Comparison of ENCODE assay signal across 16 cellular contexts in the genomic region with DNA sequence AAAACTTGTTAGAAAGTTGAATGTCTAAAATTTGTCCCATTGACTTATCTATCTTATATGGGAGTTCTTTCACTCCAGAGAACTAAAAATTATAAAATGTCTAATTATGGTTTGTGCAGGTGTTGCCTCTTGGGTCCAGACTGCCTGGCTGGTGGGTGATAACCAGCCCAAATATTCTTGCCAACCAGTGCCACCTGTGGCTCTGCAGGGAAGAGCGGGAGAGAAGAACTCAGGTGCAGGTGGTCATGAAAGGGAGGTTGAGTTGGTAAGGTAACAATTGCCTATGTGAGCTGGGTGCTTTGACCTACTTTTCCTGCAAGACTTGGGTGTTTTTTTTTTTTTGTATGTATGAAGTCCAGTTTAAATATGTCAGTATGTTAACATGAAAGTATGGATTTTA. TPM values are rescaled to one million over a fixed set of nuclear protein-coding genes. Genes with fewer than 3 reads are reported as not detected.
DNase-seq lines count a peak whose midpoint lies in the region; ATAC-seq and TF ChIP-seq lines count a peak whose summit lies in the region.
"Had no signal": no experiment of that assay in that cellular context is flagged by ENCODE, and none has a peak within 500 bp of the region (broad histone marks: within the 10 kb centered on the region; RNA-seq: fewer than 3 reads in every experiment).

No MANE protein-coding gene starts in this region.

- POLR2A ChIA-PET in OCI-LY7 (lab: Charles Lee): interaction anchor here (0.7 kb wide), 1 partner anchor 402 kb away, joined by 3 read pairs; no protein-coding TSS in a partner anchor

- BruUV-seq in OCI-LY7 (replicated peaks; lab: Mats Ljungman, UMichigan): no TSS peak

- H3K4me1 ChIP-seq in Karpas-422 (ENCODE audit: low read length): peaks cover 23% of the 10 kb centered on the region
- H3K4me1 ChIP-seq in OCI-LY7 (ENCODE audit: insufficient read depth, low read length, poor library complexity, severe bottlenecking): no peaks in the 10 kb centered on the region
- H3K4me1 ChIP-seq: pancreas had no signal

- H3K4me2 ChIP-seq in Karpas-422 (ENCODE audit: low read depth, low read length, poor library complexity, severe bottlenecking): peak overlapping the region; percentile 25
- H3K4me2 ChIP-seq in OCI-LY7 (ENCODE audit: low read length): no peak overlapping the region
- H3K4me2 ChIP-seq: PC-9 had no signal

- no peak for ATAC-seq in stimulated activated naive B cell treated with anti-CD40 and anti-IgM and Interleukin-4, amounts not matched to agents 10 μg/mL and 1 μg/mL and 100 μg/mL, for 72 hours (replicated peaks)
- no peak for ATAC-seq in HG03432 (IDR thresholded peaks at IDR 0.05; ENCODE audit: unreplicated experiment)
- ATAC-seq: pancreas had no signal

- H3K4me3 ChIP-seq in Karpas-422 (ENCODE audit: low read length): no peak overlapping the region
- no peak overlapping the region for H3K4me3 ChIP-seq in OCI-LY7 (ENCODE audit: low read depth, low read length, poor library complexity, severe bottlenecking)
- H3K4me3 ChIP-seq: pancreas, PC-9 had no signal

- H3K4me1 Mint-ChIP-seq in neural crest cell: peaks cover 9% of the 10 kb centered on the region
- H3K4me1 Mint-ChIP-seq in stimulated activated naive B cell treated with anti-CD40 and anti-IgM and Interleukin-4, amounts not matched to agents 10 μg/mL and 1 μg/mL and 100 μg/mL, for 72 hours: peaks cover 12 to 22% of the 10 kb centered on the region in 2 donors
- H3K4me1 Mint-ChIP-seq: activated CD4-positive, alpha-beta memory T cell treated with anti-CD3 and anti-CD28 coated beads, Interleukin-2, amount 10 ng/mL, durations not matched to agents 7 days and 5 days had no signal

- TF ChIP-seq CTCF in OCI-LY7 (conservative IDR thresholded peaks at IDR 0.05; ENCODE audit: low read length) (peak; percentile 54), neural crest cell (conservative IDR thresholded peaks at IDR 0.05) (peak; percentile 4)

- DNase-seq in NCI-H2171 treated with DMSO at 0.1 percent for 48 hours (lab: John Stamatoyannopoulos, UW) (peak; percentile 29), NCI-H2171 (lab: John Stamatoyannopoulos, UW) (no peak), Karpas-422 (peak; percentile 39), OCI-LY7 (ENCODE audit: low spot score) (peak; percentile 8), neural crest cell (ENCODE audit: low read depth, low spot score) (no peak), C1 segment of cervical spinal cord (lab: John Stamatoyannopoulos, UW) (no peak)
- DNase-seq in stimulated activated naive B cell treated with anti-CD40 and anti-IgM and Interleukin-4, amounts not matched to agents 10 μg/mL and 1 μg/mL and 100 μg/mL, for 72 hours: no peak
- DNase-seq: activated CD4-positive, alpha-beta memory T cell treated with anti-CD3 and anti-CD28 coated beads, Interleukin-2, amount 10 ng/mL, durations not matched to agents 7 days and 5 days; effector memory CD4-positive, alpha-beta T cell; NCI-H2029 treated with DMSO at 0.1 percent for 48 hours; pancreas; PC-9; stimulated activated CD4-positive, alpha-beta T cell treated with anti-CD3 and anti-CD28 coated beads, Interleukin-4, amount 100 ng/mL, for 4 hours had no signal

- H3K36me3 Mint-ChIP-seq in neural crest cell (ENCODE audit: low read depth): peaks cover 3% of the 10 kb centered on the region
- H3K36me3 Mint-ChIP-seq in stimulated activated naive B cell treated with anti-CD40 and anti-IgM and Interleukin-4, amounts not matched to agents 10 μg/mL and 1 μg/mL and 100 μg/mL, for 72 hours: peaks cover 4 to 9% of the 10 kb centered on the region in 2 donors

- H3K27ac ChIP-seq in Karpas-422 (ENCODE audit: low read length) (no peak overlapping the region), OCI-LY7 (ENCODE audit: low read depth, low read length, poor library complexity, severe bottlenecking) (no peak overlapping the region)
- H3K27ac ChIP-seq: pancreas, PC-9 had no signal

- no peak overlapping the region for H3K4me3 Mint-ChIP-seq in neural crest cell
- no peak overlapping the region for H3K4me3 Mint-ChIP-seq in stimulated activated naive B cell treated with anti-CD40 and anti-IgM and Interleukin-4, amounts not matched to agents 10 μg/mL and 1 μg/mL and 100 μg/mL, for 72 hours
- H3K4me3 Mint-ChIP-seq: activated CD4-positive, alpha-beta memory T cell treated with anti-CD3 and anti-CD28 coated beads, Interleukin-2, amount 10 ng/mL, durations not matched to agents 7 days and 5 days; activated T-helper 1 cell treated with anti-CD3 and anti-CD28 coated beads, Interleukin-12 subunit alpha, Interleukin-12 subunit beta, Interleukin-2, Interleukin-4 antibody, amounts not matched to agents 30 ng/mL and 10 ng/mL and 1 ng/mL, durations not matched to agents 14 hours and 24 hours and 36 hours; central memory CD8-positive, alpha-beta T cell had no signal

- CTCF ChIA-PET in OCI-LY7 (lab: Charles Lee; ENCODE audit: unreplicated experiment): no interaction called here

- H3K9ac ChIP-seq in Karpas-422 (ENCODE audit: low read length): no peak overlapping the region

- H4K20me1 ChIP-seq in Karpas-422 (ENCODE audit: insufficient read depth, low read depth, low read length): no peaks in the 10 kb centered on the region
- H4K20me1 ChIP-seq in OCI-LY7 (ENCODE audit: insufficient read depth, low read length): no peaks in the 10 kb centered on the region

- H3K9me3 ChIP-seq in Karpas-422 (ENCODE audit: low read length): no peaks in the 10 kb centered on the region; the same call in 1 of the 2 replicates
- 0 out of 2 replicates have a peak, but pooled peaks cover 7% of the 10 kb centered on the region for H3K9me3 ChIP-seq in OCI-LY7 (ENCODE audit: low read length)
- H3K9me3 ChIP-seq: pancreas had no signal

- H3K36me3 ChIP-seq in Karpas-422 (ENCODE audit: insufficient read depth, low read length): no peaks in the 10 kb centered on the region
- no peaks in the 10 kb centered on the region for H3K36me3 ChIP-seq in OCI-LY7 (ENCODE audit: insufficient read depth, low read length)
- H3K36me3 ChIP-seq: pancreas had no signal

- H3K27ac Mint-ChIP-seq in neural crest cell (ENCODE audit: unreplicated experiment): no peak overlapping the region
- H3K27ac Mint-ChIP-seq in stimulated activated naive B cell treated with anti-CD40 and anti-IgM and Interleukin-4, amounts not matched to agents 10 μg/mL and 1 μg/mL and 100 μg/mL, for 72 hours: no peak overlapping the region
- H3K27ac Mint-ChIP-seq: activated CD4-positive, alpha-beta memory T cell treated with anti-CD3 and anti-CD28 coated beads, Interleukin-2, amount 10 ng/mL, durations not matched to agents 7 days and 5 days; activated T-helper 1 cell treated with anti-CD3 and anti-CD28 coated beads, Interleukin-12 subunit alpha, Interleukin-12 subunit beta, Interleukin-2, Interleukin-4 antibody, amounts not matched to agents 30 ng/mL and 10 ng/mL and 1 ng/mL, durations not matched to agents 14 hours and 24 hours and 36 hours had no signal

- H3K27me3 ChIP-seq in Karpas-422 (ENCODE audit: low read length): no peaks in the 10 kb centered on the region
- H3K27me3 ChIP-seq: pancreas had no signal

- no peak overlapping the region for H2AFZ ChIP-seq in Karpas-422 (ENCODE audit: low read length)
- no peak overlapping the region for H2AFZ ChIP-seq in OCI-LY7 (ENCODE audit: low read length)
- H2AFZ ChIP-seq: PC-9 had no signal

- H3K9me2 ChIP-seq in Karpas-422 (replicated peaks; ENCODE audit: insufficient read depth, low read length) (no peaks in the 10 kb centered on the region), OCI-LY7 (ENCODE audit: insufficient read depth, low read length) (no peaks in the 10 kb centered on the region)

- H3K9me3 Mint-ChIP-seq in neural crest cell: peaks cover 3% of the 10 kb centered on the region
- H3K9me3 Mint-ChIP-seq in stimulated activated naive B cell treated with anti-CD40 and anti-IgM and Interleukin-4, amounts not matched to agents 10 μg/mL and 1 μg/mL and 100 μg/mL, for 72 hours: no peaks in the 10 kb centered on the region
- H3K9me3 Mint-ChIP-seq: central memory CD8-positive, alpha-beta T cell had no signal

- no peaks in the 10 kb centered on the region for H3K27me3 Mint-ChIP-seq in neural crest cell (ENCODE audit: low read depth)
- no peaks in the 10 kb centered on the region for H3K27me3 Mint-ChIP-seq in stimulated activated naive B cell treated with anti-CD40 and anti-IgM and Interleukin-4, amounts not matched to agents 10 μg/mL and 1 μg/mL and 100 μg/mL, for 72 hours
- H3K27me3 Mint-ChIP-seq: activated CD4-positive, alpha-beta memory T cell treated with anti-CD3 and anti-CD28 coated beads, Interleukin-2, amount 10 ng/mL, durations not matched to agents 7 days and 5 days; central memory CD8-positive, alpha-beta T cell had no signal

- intact Hi-C loops in OCI-LY7 (cut with micrococcal nuclease; ENCODE audit: unreplicated experiment): no loop called here

- peaks cover 33% of the 10 kb centered on the region for H3K79me2 ChIP-seq in Karpas-422 (ENCODE audit: low read length)
- no peaks in the 10 kb centered on the region for H3K79me2 ChIP-seq in OCI-LY7 (ENCODE audit: insufficient read depth, low read depth, low read length)

RNA-seq across cellular contexts. Expression of a gene that starts 10.2 kb away (rescaled TPM):
- 12.1 and 13.2 TPM in 2 replicates for total RNA-seq in Karpas-422 (2014; rRNA removed; shearing (Covaris generic); ENCODE audit: low replicate concordance)
- total RNA-seq in OCI-LY7 (2014; rRNA removed; shearing (Covaris generic)): 5.9 and 10.7 TPM in 2 replicates
- total RNA-seq in OCI-LY7 (2022) (7.4 and 9.4 TPM in 2 replicates), neural crest cell (16.7 and 19.2 TPM in 2 replicates)

RNA-seq across cellular contexts. Expression of a gene that starts 45.6 kb away (rescaled TPM):
- 49.1 and 97.1 TPM in 2 replicates for total RNA-seq in Karpas-422 (2014; rRNA removed; shearing (Covaris generic); ENCODE audit: low replicate concordance)
- 24.1 and 40.1 TPM in 2 replicates for total RNA-seq in OCI-LY7 (2014; rRNA removed; shearing (Covaris generic))
- total RNA-seq in OCI-LY7 (2022) (42.7 and 50.8 TPM in 2 replicates), neural crest cell (49.0 and 53.6 TPM in 2 replicates)

Comparison
In these comparisons a context has a peak if more than half of its experiments do, and no peak if none do; other contexts are left out.
1. DNase-seq: peak in NCI-H2171 treated with DMSO at 0.1 percent for 48 hours (single experiment), Karpas-422 (single experiment) and OCI-LY7 (single experiment); none in NCI-H2171 (single experiment), neural crest cell (single experiment), C1 segment of cervical spinal cord (0 of 14) and stimulated activated naive B cell treated with anti-CD40 and anti-IgM and Interleukin-4, amounts not matched to agents 10 μg/mL and 1 μg/mL and 100 μg/mL, for 72 hours (single experiment).